17 cellular contexts compared by ENCODE assay signal in the genomic region with DNA sequence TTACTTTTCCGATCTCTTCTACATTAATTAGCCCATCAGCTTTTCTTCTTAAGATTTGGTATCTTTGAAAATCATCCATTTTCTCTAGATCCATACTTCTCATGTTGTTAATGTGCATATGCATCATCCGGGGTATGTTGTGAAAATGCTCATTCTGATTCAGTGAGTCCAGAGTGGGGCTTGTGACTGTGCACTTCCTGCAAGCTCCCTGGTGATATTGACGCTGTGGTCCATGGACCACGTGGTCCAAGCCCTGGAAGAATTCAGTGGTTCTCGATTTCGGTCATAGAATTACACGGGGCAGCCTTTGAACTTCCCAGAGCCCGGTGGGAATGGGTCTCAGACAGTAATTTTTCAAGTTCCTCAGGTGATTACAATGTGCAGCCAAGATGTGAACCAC.
"Had no signal": no experiment of that assay in that cellular context is flagged by ENCODE, and none has a peak within 500 bp of the region (broad histone marks: within the 10 kb centered on the region; RNA-seq: fewer than 3 reads in every experiment).

No MANE protein-coding gene starts in this region.

- H3K27ac ChIP-seq: coronary artery, neutrophil, right atrium auricular region, tibial artery, upper lobe of left lung, uterus had no signal

- H3K9me3 ChIP-seq: neutrophil, right atrium auricular region, tibial artery, upper lobe of left lung, uterus had no signal

- DNase-seq: effector CD8-positive, alpha-beta T cell; foreskin melanocyte; head of caudate nucleus; hippocampal formation; kidney glomerular epithelial cell; mammary epithelial cell; naive thymus-derived CD4-positive, alpha-beta T cell; small intestine; stimulated activated CD4-positive, alpha-beta T cell treated with anti-CD3 and anti-CD28 coated beads, Interleukin-12 subunit alpha, Interleukin-12 subunit beta, amount 100 ng/mL, for 4 hours; tibial artery; uterus had no signal

- H3K36me3 ChIP-seq: uterus had no signal

- H3K4me3 ChIP-seq: coronary artery, right atrium auricular region, tibial artery, upper lobe of left lung, uterus had no signal

- H3K9me3 Mint-ChIP-seq: stimulated activated naive CD8-positive, alpha-beta T cell treated with anti-CD3 and anti-CD28 coated beads, Interleukin-15, Interleukin-2, amounts not matched to agents 100 ng/mL and 50 ng/mL, for 24 hours had no signal

- H3K27me3 ChIP-seq: neutrophil, right atrium auricular region, tibial artery, upper lobe of left lung, uterus had no signal

- H3K27me3 Mint-ChIP-seq: naive thymus-derived CD4-positive, alpha-beta T cell; stimulated activated naive CD8-positive, alpha-beta T cell treated with anti-CD3 and anti-CD28 coated beads, Interleukin-15, Interleukin-2, amounts not matched to agents 100 ng/mL and 50 ng/mL, for 24 hours had no signal

- ATAC-seq: naive thymus-derived CD4-positive, alpha-beta T cell had no signal

- H3K4me1 ChIP-seq: right atrium auricular region, tibial artery, upper lobe of left lung, uterus had no signal

- H3K27ac Mint-ChIP-seq: naive thymus-derived CD4-positive, alpha-beta T cell; stimulated activated naive CD8-positive, alpha-beta T cell treated with anti-CD3 and anti-CD28 coated beads, Interleukin-15, Interleukin-2, amounts not matched to agents 100 ng/mL and 50 ng/mL, for 24 hours had no signal

- FAIRE-seq: islet of Langerhans, small intestine had no signal

- H3K4me3 Mint-ChIP-seq: naive thymus-derived CD4-positive, alpha-beta T cell; stimulated activated naive CD8-positive, alpha-beta T cell treated with anti-CD3 and anti-CD28 coated beads, Interleukin-15, Interleukin-2, amounts not matched to agents 100 ng/mL and 50 ng/mL, for 24 hours had no signal
